14 cellular contexts compared by ENCODE assay signal in genomic region chr19:2013683-2013961, GRCh38. TPM values are rescaled to one million over a fixed set of nuclear protein-coding genes. Genes with fewer than 3 reads are reported as not detected.
DNase-seq lines count a peak whose midpoint lies in the region; ATAC-seq and TF ChIP-seq lines count a peak whose summit lies in the region.
"Had no signal": no experiment of that assay in that cellular context is flagged by ENCODE, and none has a peak within 500 bp of the region (broad histone marks: within the 10 kb centered on the region; RNA-seq: fewer than 3 reads in every experiment).

No MANE protein-coding gene starts in this region.

- no peak overlapping the region for H3K27ac Mint-ChIP-seq in activated naive CD8-positive, alpha-beta T cell
- H3K27ac Mint-ChIP-seq in activated naive CD8-positive, alpha-beta T cell treated with anti-CD3 and anti-CD28 coated beads for 36 hours, result no peak overlapping the region
- peak overlapping the region; percentile 76 for H3K27ac Mint-ChIP-seq in stimulated activated memory B cell treated with anti-CD40 and anti-IgM and Interleukin-4, amounts not matched to agents 10 μg/mL and 1 μg/mL and 100 μg/mL, for 72 hours
- H3K27ac Mint-ChIP-seq: activated CD8-positive, alpha-beta T cell treated with anti-CD3 and anti-CD28 coated beads for 36 hours had no signal

- TF ChIP-seq EP300 in gastroesophageal sphincter (IDR thresholded peaks at IDR 0.05), result no peak

- H3K9ac ChIP-seq in NT2/D1 (ENCODE audit: insufficient read length, low read depth), result peak overlapping the region; percentile 32

- H3K9me3 ChIP-seq in NT2/D1 (ENCODE audit: insufficient read depth, low read length), result no peaks in the 10 kb centered on the region
- H3K9me3 ChIP-seq in gastroesophageal sphincter, result no peaks in the 10 kb centered on the region
- H3K9me3 ChIP-seq: left ventricle myocardium inferior, transverse colon had no signal

- H3K9me3 Mint-ChIP-seq in activated naive CD8-positive, alpha-beta T cell (ENCODE audit: low read depth), result no peaks in the 10 kb centered on the region
- no peaks in the 10 kb centered on the region for H3K9me3 Mint-ChIP-seq in activated naive CD8-positive, alpha-beta T cell treated with anti-CD3 and anti-CD28 coated beads for 36 hours
- H3K9me3 Mint-ChIP-seq in stimulated activated memory B cell treated with anti-CD40 and anti-IgM and Interleukin-4, amounts not matched to agents 10 μg/mL and 1 μg/mL and 100 μg/mL, for 72 hours, result no peaks in the 10 kb centered on the region
- H3K9me3 Mint-ChIP-seq: activated CD8-positive, alpha-beta T cell treated with anti-CD3 and anti-CD28 coated beads for 36 hours; naive B cell had no signal

- no peaks in the 10 kb centered on the region for H3K27me3 Mint-ChIP-seq in activated naive CD8-positive, alpha-beta T cell
- H3K27me3 Mint-ChIP-seq in activated naive CD8-positive, alpha-beta T cell treated with anti-CD3 and anti-CD28 coated beads for 36 hours, result no peaks in the 10 kb centered on the region
- no peaks in the 10 kb centered on the region for H3K27me3 Mint-ChIP-seq in stimulated activated memory B cell treated with anti-CD40 and anti-IgM and Interleukin-4, amounts not matched to agents 10 μg/mL and 1 μg/mL and 100 μg/mL, for 72 hours
- H3K27me3 Mint-ChIP-seq: activated CD8-positive, alpha-beta T cell treated with anti-CD3 and anti-CD28 coated beads for 36 hours; naive B cell had no signal

- H3K4me1 Mint-ChIP-seq in activated naive CD8-positive, alpha-beta T cell (ENCODE audit: low read depth), result peaks cover 11% of the 10 kb centered on the region
- peaks cover 8% of the 10 kb centered on the region for H3K4me1 Mint-ChIP-seq in activated naive CD8-positive, alpha-beta T cell treated with anti-CD3 and anti-CD28 coated beads for 36 hours
- H3K4me1 Mint-ChIP-seq in stimulated activated memory B cell treated with anti-CD40 and anti-IgM and Interleukin-4, amounts not matched to agents 10 μg/mL and 1 μg/mL and 100 μg/mL, for 72 hours, result peaks cover 48% of the 10 kb centered on the region

- ATAC-seq in gastroesophageal sphincter, result no peak
- peak; percentile 1 for ATAC-seq in stimulated activated memory B cell treated with anti-CD40 and anti-IgM and Interleukin-4, amounts not matched to agents 10 μg/mL and 1 μg/mL and 100 μg/mL, for 72 hours
- ATAC-seq: activated CD8-positive, alpha-beta T cell treated with anti-CD3 and anti-CD28 coated beads for 36 hours had no signal

- peak overlapping the region in 3 of 4 donors; percentile 47 to 82 (median 80) for H3K27ac ChIP-seq in gastroesophageal sphincter
- H3K27ac ChIP-seq: left ventricle myocardium inferior, transverse colon had no signal

- H3K4me3 ChIP-seq in NT2/D1 (ENCODE audit: insufficient read length, low read depth), result no peak overlapping the region
- H3K4me3 ChIP-seq in gastroesophageal sphincter, result peak overlapping the region in 1 of 2 donors; percentile 79

- no peaks in the 10 kb centered on the region for H3K36me3 Mint-ChIP-seq in activated naive CD8-positive, alpha-beta T cell
- peaks cover 9% of the 10 kb centered on the region for H3K36me3 Mint-ChIP-seq in activated naive CD8-positive, alpha-beta T cell treated with anti-CD3 and anti-CD28 coated beads for 36 hours
- H3K36me3 Mint-ChIP-seq in stimulated activated memory B cell treated with anti-CD40 and anti-IgM and Interleukin-4, amounts not matched to agents 10 μg/mL and 1 μg/mL and 100 μg/mL, for 72 hours, result peaks cover 30% of the 10 kb centered on the region
- H3K36me3 Mint-ChIP-seq: naive B cell had no signal

- DNase-seq in activated naive CD8-positive, alpha-beta T cell treated with anti-CD3 and anti-CD28 coated beads for 36 hours, result no peak
- DNase-seq in NT2/D1 (ENCODE audit: low read depth, low spot score) (no peak), NCI-H2081 treated with DMSO at 0.1 percent for 48 hours (lab: John Stamatoyannopoulos, UW) (no peak), globus pallidus (ENCODE audit: low spot score) (no peak), NCI-H510A treated with DMSO at 0.1 percent for 48 hours (lab: John Stamatoyannopoulos, UW) (no peak)
- DNase-seq: activated CD8-positive, alpha-beta T cell treated with anti-CD3 and anti-CD28 coated beads for 36 hours; effector CD4-positive, alpha-beta T cell; left ventricle myocardium inferior; MM.1S; naive B cell; transverse colon had no signal

- H3K27me3 ChIP-seq in NT2/D1 (ENCODE audit: insufficient read depth, insufficient read length), result no peaks in the 10 kb centered on the region
- no peaks in the 10 kb centered on the region for H3K27me3 ChIP-seq in gastroesophageal sphincter
- H3K27me3 ChIP-seq: transverse colon had no signal

- no peak for TF ChIP-seq POLR2A in gastroesophageal sphincter (IDR thresholded peaks at IDR 0.05)

- TF ChIP-seq CTCF in gastroesophageal sphincter (IDR thresholded peaks at IDR 0.05), result no peak

- WGBS in gastroesophageal sphincter (ENCODE audit: low coverage in 1 of 2), 2 donors, result 79 to 83% methylated on average over 1 to 4 of the region's 6 CpGs

- H3K4me1 ChIP-seq in NT2/D1 (ENCODE audit: insufficient read depth, insufficient read length), result peaks cover 9% of the 10 kb centered on the region
- peaks cover 0 to 38% (median 23%) of the 10 kb centered on the region in 3 donors for H3K4me1 ChIP-seq in gastroesophageal sphincter

- peak overlapping the region; percentile 10 for H3K4me3 Mint-ChIP-seq in activated naive CD8-positive, alpha-beta T cell
- H3K4me3 Mint-ChIP-seq in activated naive CD8-positive, alpha-beta T cell treated with anti-CD3 and anti-CD28 coated beads for 36 hours, result no peak overlapping the region
- H3K4me3 Mint-ChIP-seq in stimulated activated memory B cell treated with anti-CD40 and anti-IgM and Interleukin-4, amounts not matched to agents 10 μg/mL and 1 μg/mL and 100 μg/mL, for 72 hours, result peak overlapping the region; percentile 84

- peaks cover 16% of the 10 kb centered on the region for H3K36me3 ChIP-seq in NT2/D1 (ENCODE audit: insufficient read depth, insufficient read length, low read length)
- H3K36me3 ChIP-seq in gastroesophageal sphincter, result peaks cover 0 to 13% of the 10 kb centered on the region in 2 donors
- H3K36me3 ChIP-seq: left ventricle myocardium inferior, transverse colon had no signal

RNA-seq across cellular contexts. Expression of gene BTBD2, which starts 1.9 kb away (rescaled TPM):
- total RNA-seq in activated naive CD8-positive, alpha-beta T cell treated with anti-CD3 and anti-CD28 coated beads for 36 hours, result 10 to 100 TPM; 22.1 to 26.2 TPM
- 100 to 1,000 TPM in 1 of 4 donors, 10 to 100 TPM in 3; 44.0 to 125 (median 59.9) TPM for total RNA-seq in gastroesophageal sphincter

RNA-seq across cellular contexts. Expression of gene MKNK2, which starts 37.4 kb away (rescaled TPM):
- total RNA-seq in activated naive CD8-positive, alpha-beta T cell treated with anti-CD3 and anti-CD28 coated beads for 36 hours, result 100 to 1,000 TPM; 230 to 232 TPM
- 100 to 1,000 TPM in 3 of 4 donors, 10 to 100 TPM in 1; 98.4 to 195 (median 173) TPM for total RNA-seq in gastroesophageal sphincter
